1 cellular context compared by ENCODE assay signal in the genomic region with DNA sequence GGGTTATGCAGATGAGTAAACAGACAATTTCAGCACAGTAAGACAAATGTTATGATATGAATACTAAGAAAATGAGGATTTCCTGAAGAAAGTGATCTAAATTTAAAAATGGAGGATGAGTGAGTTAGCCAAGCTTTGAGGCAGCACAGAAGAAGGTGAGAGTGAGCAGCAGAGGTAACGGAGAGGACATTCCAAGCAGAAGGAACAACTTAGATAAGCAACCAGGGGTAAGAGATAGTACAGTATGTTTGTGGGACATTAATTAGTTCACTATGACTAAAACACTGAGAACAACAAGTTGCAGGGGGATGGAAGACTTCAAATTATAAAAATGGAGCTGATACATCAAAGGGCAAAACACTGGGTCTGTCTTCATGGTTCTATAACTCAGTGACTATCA.
TF ChIP-seq lines count a peak whose summit lies in the region.

No MANE protein-coding gene starts in this region.

TF ChIP-seq in WTC11, 78 proteins besides CTCF, POLR2A, EP300 and RAD21:
- TF ChIP-seq, protein P1, sequence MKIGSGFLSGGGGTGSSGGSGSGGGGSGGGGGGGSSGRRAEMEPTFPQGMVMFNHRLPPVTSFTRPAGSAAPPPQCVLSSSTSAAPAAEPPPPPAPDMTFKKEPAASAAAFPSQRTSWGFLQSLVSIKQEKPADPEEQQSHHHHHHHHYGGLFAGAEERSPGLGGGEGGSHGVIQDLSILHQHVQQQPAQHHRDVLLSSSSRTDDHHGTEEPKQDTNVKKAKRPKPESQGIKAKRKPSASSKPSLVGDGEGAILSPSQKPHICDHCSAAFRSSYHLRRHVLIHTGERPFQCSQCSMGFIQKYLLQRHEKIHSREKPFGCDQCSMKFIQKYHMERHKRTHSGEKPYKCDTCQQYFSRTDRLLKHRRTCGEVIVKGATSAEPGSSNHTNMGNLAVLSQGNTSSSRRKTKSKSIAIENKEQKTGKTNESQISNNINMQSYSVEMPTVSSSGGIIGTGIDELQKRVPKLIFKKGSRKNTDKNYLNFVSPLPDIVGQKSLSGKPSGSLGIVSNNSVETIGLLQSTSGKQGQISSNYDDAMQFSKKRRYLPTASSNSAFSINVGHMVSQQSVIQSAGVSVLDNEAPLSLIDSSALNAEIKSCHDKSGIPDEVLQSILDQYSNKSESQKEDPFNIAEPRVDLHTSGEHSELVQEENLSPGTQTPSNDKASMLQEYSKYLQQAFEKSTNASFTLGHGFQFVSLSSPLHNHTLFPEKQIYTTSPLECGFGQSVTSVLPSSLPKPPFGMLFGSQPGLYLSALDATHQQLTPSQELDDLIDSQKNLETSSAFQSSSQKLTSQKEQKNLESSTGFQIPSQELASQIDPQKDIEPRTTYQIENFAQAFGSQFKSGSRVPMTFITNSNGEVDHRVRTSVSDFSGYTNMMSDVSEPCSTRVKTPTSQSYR (CRISPR knock-in tag; IDR thresholded peaks at IDR 0.05), result no peak
- TF ChIP-seq TCF7 (CRISPR knock-in tag; IDR thresholded peaks at IDR 0.05; ENCODE audit: low read depth) (no peak), ZNF512 (CRISPR knock-in tag; IDR thresholded peaks at IDR 0.05; ENCODE audit: borderline replicate concordance) (no peak), ZNF138 (CRISPR knock-in tag; conservative IDR thresholded peaks at IDR 0.05) (no peak), TP53 (CRISPR knock-in tag; IDR thresholded peaks at IDR 0.05) (no peak), NFE2L1 (CRISPR knock-in tag; IDR thresholded peaks at IDR 0.05) (no peak), ZNF263 (CRISPR knock-in tag; IDR thresholded peaks at IDR 0.05; ENCODE audit: low read depth) (no peak), ATF6 (CRISPR knock-in tag; IDR thresholded peaks at IDR 0.05) (no peak), JAZF1 (CRISPR knock-in tag; IDR thresholded peaks at IDR 0.05) (no peak), IRF2 (CRISPR knock-in tag; IDR thresholded peaks at IDR 0.05; ENCODE audit: borderline replicate concordance, low read depth) (no peak), USF1 (CRISPR knock-in tag; IDR thresholded peaks at IDR 0.05) (no peak), SOX15 (CRISPR knock-in tag; IDR thresholded peaks at IDR 0.05) (no peak), ZNF423 (CRISPR knock-in tag; IDR thresholded peaks at IDR 0.05) (no peak)
- TF ChIP-seq, protein P2, sequence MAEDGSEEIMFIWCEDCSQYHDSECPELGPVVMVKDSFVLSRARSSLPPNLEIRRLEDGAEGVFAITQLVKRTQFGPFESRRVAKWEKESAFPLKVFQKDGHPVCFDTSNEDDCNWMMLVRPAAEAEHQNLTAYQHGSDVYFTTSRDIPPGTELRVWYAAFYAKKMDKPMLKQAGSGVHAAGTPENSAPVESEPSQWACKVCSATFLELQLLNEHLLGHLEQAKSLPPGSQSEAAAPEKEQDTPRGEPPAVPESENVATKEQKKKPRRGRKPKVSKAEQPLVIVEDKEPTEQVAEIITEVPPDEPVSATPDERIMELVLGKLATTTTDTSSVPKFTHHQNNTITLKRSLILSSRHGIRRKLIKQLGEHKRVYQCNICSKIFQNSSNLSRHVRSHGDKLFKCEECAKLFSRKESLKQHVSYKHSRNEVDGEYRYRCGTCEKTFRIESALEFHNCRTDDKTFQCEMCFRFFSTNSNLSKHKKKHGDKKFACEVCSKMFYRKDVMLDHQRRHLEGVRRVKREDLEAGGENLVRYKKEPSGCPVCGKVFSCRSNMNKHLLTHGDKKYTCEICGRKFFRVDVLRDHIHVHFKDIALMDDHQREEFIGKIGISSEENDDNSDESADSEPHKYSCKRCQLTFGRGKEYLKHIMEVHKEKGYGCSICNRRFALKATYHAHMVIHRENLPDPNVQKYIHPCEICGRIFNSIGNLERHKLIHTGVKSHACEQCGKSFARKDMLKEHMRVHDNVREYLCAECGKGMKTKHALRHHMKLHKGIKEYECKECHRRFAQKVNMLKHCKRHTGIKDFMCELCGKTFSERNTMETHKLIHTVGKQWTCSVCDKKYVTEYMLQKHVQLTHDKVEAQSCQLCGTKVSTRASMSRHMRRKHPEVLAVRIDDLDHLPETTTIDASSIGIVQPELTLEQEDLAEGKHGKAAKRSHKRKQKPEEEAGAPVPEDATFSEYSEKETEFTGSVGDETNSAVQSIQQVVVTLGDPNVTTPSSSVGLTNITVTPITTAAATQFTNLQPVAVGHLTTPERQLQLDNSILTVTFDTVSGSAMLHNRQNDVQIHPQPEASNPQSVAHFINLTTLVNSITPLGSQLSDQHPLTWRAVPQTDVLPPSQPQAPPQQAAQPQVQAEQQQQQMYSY (CRISPR knock-in tag; IDR thresholded peaks at IDR 0.05), result no peak
